In the genomic region with DNA sequence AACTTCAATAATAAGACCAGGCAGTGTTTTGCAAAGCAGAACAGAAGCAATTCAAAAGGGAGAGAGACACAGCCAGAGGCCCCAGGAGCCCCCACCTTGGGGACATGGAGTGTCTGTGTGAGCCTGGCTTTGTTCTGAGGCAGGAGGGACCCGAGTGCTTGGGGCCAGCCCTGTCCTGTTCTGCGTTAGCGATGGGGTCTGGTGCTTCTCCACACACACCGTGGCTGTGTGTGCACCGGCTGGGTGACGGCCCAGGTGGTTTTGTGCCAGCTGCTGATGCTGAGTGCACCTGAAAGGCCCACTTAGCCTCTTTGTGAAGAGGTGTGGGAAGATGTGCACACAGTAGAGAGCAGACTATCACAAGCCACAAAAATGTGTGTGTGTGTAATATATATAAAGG, we compare ENCODE assay signal across 21 cellular contexts.
"Had no signal": no experiment of that assay in that cellular context is flagged by ENCODE, and none has a peak within 500 bp of the region (broad histone marks: within the 10 kb centered on the region; RNA-seq: fewer than 3 reads in every experiment).

No MANE protein-coding gene starts in this region.

- H3K4me3 ChIP-seq: esophagus squamous epithelium, hepatocyte, left lung, mucosa of descending colon, tibial artery, uterus had no signal

- H3K27me3 ChIP-seq: esophagus squamous epithelium, hepatocyte, left lung, tibial artery, uterus had no signal

- H3K36me3 ChIP-seq: esophagus squamous epithelium, left lung, tibial artery, uterus had no signal

- H3K9me3 Mint-ChIP-seq: activated naive CD8-positive, alpha-beta T cell treated with anti-CD3 and anti-CD28 coated beads for 36 hours; activated T-cell treated with anti-CD3 and anti-CD28 coated beads, Interleukin-2, amount 50 U/mL, for 72 hours had no signal

- H3K4me1 ChIP-seq: esophagus squamous epithelium, left lung, tibial artery, uterus had no signal

- H3K27me3 Mint-ChIP-seq: activated B cell treated with CpG ODN at 0.5 μM for 24 hours; activated naive CD8-positive, alpha-beta T cell treated with anti-CD3 and anti-CD28 coated beads for 36 hours; naive thymus-derived CD4-positive, alpha-beta T cell had no signal

- H3K9me3 ChIP-seq: esophagus squamous epithelium, mucosa of descending colon, uterus had no signal

- H3K36me3 Mint-ChIP-seq: activated naive CD8-positive, alpha-beta T cell treated with anti-CD3 and anti-CD28 coated beads for 36 hours; memory B cell; naive thymus-derived CD4-positive, alpha-beta T cell had no signal

- DNase-seq: activated B cell treated with CpG ODN at 0.5 μM for 24 hours; activated CD4-positive, alpha-beta T cell treated with anti-CD3 and anti-CD28 coated beads for 48 hours; activated CD8-positive, alpha-beta memory T cell treated with anti-CD3 and anti-CD28 coated beads, Interleukin-2, amount 50 U/mL, for 48 hours; activated gamma-delta T cell treated with Interleukin-2 at 50 U/mL for 16 hours; activated naive CD8-positive, alpha-beta T cell treated with anti-CD3 and anti-CD28 coated beads for 36 hours; activated T-cell treated with anti-CD3 and anti-CD28 coated beads, Interleukin-2, amount 50 U/mL, for 72 hours; cortex of kidney; effector CD4-positive, alpha-beta T cell; esophagus squamous epithelium; islet precursor cell; naive thymus-derived CD4-positive, alpha-beta T cell; nucleus accumbens; stimulated activated CD4-positive, alpha-beta T cell treated with anti-CD3 and anti-CD28 coated beads, Interleukin-4, amount 100 ng/mL, for 1 hour; stimulated activated naive CD4-positive, alpha-beta T cell; tibial artery; uterus had no signal

- ATAC-seq: activated T-cell treated with anti-CD3 and anti-CD28 coated beads, Interleukin-2, amount 50 U/mL, for 72 hours; left lung; mucosa of descending colon; naive thymus-derived CD4-positive, alpha-beta T cell had no signal

- H3K4me3 Mint-ChIP-seq: activated B cell treated with CpG ODN at 0.5 μM for 24 hours; activated naive CD8-positive, alpha-beta T cell treated with anti-CD3 and anti-CD28 coated beads for 36 hours; activated T-cell treated with anti-CD3 and anti-CD28 coated beads, Interleukin-2, amount 50 U/mL, for 72 hours; central memory CD8-positive, alpha-beta T cell; memory B cell; naive thymus-derived CD4-positive, alpha-beta T cell had no signal

- H3K4me1 Mint-ChIP-seq: activated B cell treated with CpG ODN at 0.5 μM for 24 hours; activated naive CD8-positive, alpha-beta T cell treated with anti-CD3 and anti-CD28 coated beads for 36 hours; central memory CD8-positive, alpha-beta T cell; memory B cell had no signal

- H3K27ac Mint-ChIP-seq: activated B cell treated with CpG ODN at 0.5 μM for 24 hours; activated naive CD8-positive, alpha-beta T cell treated with anti-CD3 and anti-CD28 coated beads for 36 hours; activated T-cell treated with anti-CD3 and anti-CD28 coated beads, Interleukin-2, amount 50 U/mL, for 72 hours; memory B cell had no signal
